Comparison of ENCODE assay signal across 8 cellular contexts in the genomic region with DNA sequence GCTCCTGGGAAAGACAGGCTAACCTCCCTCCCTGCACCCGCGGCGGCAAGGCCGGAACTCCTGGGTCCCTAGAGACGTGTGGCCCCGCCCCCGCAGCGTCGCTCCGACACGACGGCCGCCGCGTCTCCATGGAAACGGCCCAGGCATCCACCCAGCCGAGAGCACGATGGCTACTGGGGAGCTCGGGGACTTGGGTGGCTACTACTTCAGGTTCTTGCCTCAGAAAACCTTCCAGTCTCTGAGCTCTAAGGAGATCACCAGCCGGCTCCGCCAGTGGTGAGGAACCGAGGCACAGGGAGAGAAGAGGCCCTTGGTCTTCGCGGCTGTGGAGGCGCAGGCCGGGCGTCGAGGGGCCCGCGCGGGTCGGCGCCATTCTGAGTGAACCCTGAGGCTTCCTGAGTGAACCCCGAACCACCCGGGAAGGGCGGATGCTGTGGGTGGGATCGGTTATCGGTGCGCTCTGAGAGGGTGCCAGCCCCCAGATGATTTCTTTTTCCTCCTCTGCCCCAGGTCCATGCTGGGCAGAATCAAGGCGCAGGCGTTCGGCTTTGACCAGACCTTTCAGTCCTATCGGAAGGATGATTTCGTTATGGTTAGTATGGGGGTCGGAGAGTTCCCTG. TPM values are rescaled to one million over a fixed set of nuclear protein-coding genes. Genes with fewer than 3 reads are reported as not detected.
DNase-seq lines count a peak whose midpoint lies in the region; ATAC-seq, FAIRE-seq and TF ChIP-seq lines count a peak whose summit lies in the region.

A gene (plus strand): TSS at position 133 of the 620 bp plus-strand sequence. CDS start 34 bp downstream, at position 167.

- no peaks in the 10 kb centered on the region for H4K20me1 ChIP-seq in astrocyte (ENCODE audit: insufficient read depth, low read length)

- H3K4me3 ChIP-seq in astrocyte (ENCODE audit: insufficient read depth, low read depth, low read length), result peak within 1 kb of the TSS; percentile 80

- H3K27me3 Mint-ChIP-seq in astrocyte (ENCODE audit: low read depth, unreplicated experiment), result peaks cover 5% of the 10 kb centered on the region

- H3K36me3 ChIP-seq in astrocyte (ENCODE audit: insufficient read depth, low read length), result no peaks in the 10 kb centered on the region

- no peaks in the 10 kb centered on the region for H3K79me2 ChIP-seq in astrocyte (ENCODE audit: insufficient read depth, low read length)

- no peak within 1 kb of the TSS for H3K27ac Mint-ChIP-seq in astrocyte (ENCODE audit: unreplicated experiment)

- peak within 1 kb of the TSS; percentile 73 for H3K4me3 Mint-ChIP-seq in astrocyte (ENCODE audit: unreplicated experiment)

- DNase-seq in Daoy (ENCODE audit: low read depth), result peak; percentile 72
- DNase-seq in HS-5 (ENCODE audit: low read depth), result peak; percentile 85
- peak; percentile 52 for DNase-seq in astrocyte (ENCODE audit: low read depth)
- DNase-seq in hepatic stellate cell (ENCODE audit: low spot score), result peak; percentile 91
- peak; percentile 97 for DNase-seq in posterior vena cava (ENCODE audit: low spot score)

- peak within 1 kb of the TSS; percentile 98 for H2AFZ ChIP-seq in astrocyte (ENCODE audit: low read depth, low read length)

- ATAC-seq in SK-N-SH treated with all-trans-retinoic acid at 6 μM for 48 hours (peak; percentile 87), HG02678 (IDR thresholded peaks at IDR 0.05; ENCODE audit: unreplicated experiment) (no peak), HG02588 (IDR thresholded peaks at IDR 0.05; ENCODE audit: unreplicated experiment) (no peak)

- no peaks in the 10 kb centered on the region for H3K36me3 Mint-ChIP-seq in astrocyte (ENCODE audit: low read depth, unreplicated experiment)

- H3K9me3 Mint-ChIP-seq in astrocyte (ENCODE audit: unreplicated experiment), result no peaks in the 10 kb centered on the region

- H3K27me3 ChIP-seq in astrocyte (ENCODE audit: insufficient read depth, low read length), result no peaks in the 10 kb centered on the region

- peak within 1 kb of the TSS; percentile 61 for H3K27ac ChIP-seq in astrocyte (ENCODE audit: low read depth, low read length)

- FAIRE-seq in astrocyte (lab: Jason Lieb, UNC), result peak; percentile 32

- peaks cover 5% of the 10 kb centered on the region for H3K4me1 ChIP-seq in astrocyte (ENCODE audit: insufficient read depth, low read length)

- intact Hi-C loops in posterior vena cava (cut with DNase I), result no loop called here

- H3K9me3 ChIP-seq in astrocyte (ENCODE audit: insufficient read depth, low read depth, low read length), result no peaks in the 10 kb centered on the region

- TF ChIP-seq CTCF in astrocyte (IDR thresholded peaks at IDR 0.05; ENCODE audit: insufficient read depth, low read depth, low read length), result no peak

- no peaks in the 10 kb centered on the region for H3K4me1 Mint-ChIP-seq in astrocyte (ENCODE audit: low read depth, unreplicated experiment)

- peak within 1 kb of the TSS; percentile 98 for H3K4me2 ChIP-seq in astrocyte (ENCODE audit: low read length)

- H3K9ac ChIP-seq in astrocyte (ENCODE audit: low read length), result peak within 1 kb of the TSS; percentile 85

TF ChIP-seq in SK-N-SH treated with all-trans-retinoic acid at 6 μM for 48 hours, 23 proteins besides CTCF, POLR2A, EP300 and RAD21:
- TF ChIP-seq, protein P1, sequence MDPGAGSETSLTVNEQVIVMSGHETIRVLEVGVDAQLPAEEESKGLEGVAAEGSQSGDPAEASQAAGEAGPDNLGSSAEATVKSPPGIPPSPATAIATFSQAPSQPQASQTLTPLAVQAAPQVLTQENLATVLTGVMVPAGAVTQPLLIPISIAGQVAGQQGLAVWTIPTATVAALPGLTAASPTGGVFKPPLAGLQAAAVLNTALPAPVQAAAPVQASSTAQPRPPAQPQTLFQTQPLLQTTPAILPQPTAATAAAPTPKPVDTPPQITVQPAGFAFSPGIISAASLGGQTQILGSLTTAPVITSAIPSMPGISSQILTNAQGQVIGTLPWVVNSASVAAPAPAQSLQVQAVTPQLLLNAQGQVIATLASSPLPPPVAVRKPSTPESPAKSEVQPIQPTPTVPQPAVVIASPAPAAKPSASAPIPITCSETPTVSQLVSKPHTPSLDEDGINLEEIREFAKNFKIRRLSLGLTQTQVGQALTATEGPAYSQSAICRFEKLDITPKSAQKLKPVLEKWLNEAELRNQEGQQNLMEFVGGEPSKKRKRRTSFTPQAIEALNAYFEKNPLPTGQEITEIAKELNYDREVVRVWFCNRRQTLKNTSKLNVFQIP (CRISPR knock-in tag; IDR thresholded peaks at IDR 0.05; ENCODE audit: borderline replicate concordance, low read depth), result no peak
- TF ChIP-seq SNAI2 (CRISPR knock-in tag; IDR thresholded peaks at IDR 0.05), result no peak
- TF ChIP-seq ZFP30 (CRISPR knock-in tag; IDR thresholded peaks at IDR 0.05), result no peak
- TF ChIP-seq ZFP3 (CRISPR knock-in tag; IDR thresholded peaks at IDR 0.05), result no peak
- no peak for TF ChIP-seq OSR1 (CRISPR knock-in tag; IDR thresholded peaks at IDR 0.05)
- TF ChIP-seq, protein P2, sequence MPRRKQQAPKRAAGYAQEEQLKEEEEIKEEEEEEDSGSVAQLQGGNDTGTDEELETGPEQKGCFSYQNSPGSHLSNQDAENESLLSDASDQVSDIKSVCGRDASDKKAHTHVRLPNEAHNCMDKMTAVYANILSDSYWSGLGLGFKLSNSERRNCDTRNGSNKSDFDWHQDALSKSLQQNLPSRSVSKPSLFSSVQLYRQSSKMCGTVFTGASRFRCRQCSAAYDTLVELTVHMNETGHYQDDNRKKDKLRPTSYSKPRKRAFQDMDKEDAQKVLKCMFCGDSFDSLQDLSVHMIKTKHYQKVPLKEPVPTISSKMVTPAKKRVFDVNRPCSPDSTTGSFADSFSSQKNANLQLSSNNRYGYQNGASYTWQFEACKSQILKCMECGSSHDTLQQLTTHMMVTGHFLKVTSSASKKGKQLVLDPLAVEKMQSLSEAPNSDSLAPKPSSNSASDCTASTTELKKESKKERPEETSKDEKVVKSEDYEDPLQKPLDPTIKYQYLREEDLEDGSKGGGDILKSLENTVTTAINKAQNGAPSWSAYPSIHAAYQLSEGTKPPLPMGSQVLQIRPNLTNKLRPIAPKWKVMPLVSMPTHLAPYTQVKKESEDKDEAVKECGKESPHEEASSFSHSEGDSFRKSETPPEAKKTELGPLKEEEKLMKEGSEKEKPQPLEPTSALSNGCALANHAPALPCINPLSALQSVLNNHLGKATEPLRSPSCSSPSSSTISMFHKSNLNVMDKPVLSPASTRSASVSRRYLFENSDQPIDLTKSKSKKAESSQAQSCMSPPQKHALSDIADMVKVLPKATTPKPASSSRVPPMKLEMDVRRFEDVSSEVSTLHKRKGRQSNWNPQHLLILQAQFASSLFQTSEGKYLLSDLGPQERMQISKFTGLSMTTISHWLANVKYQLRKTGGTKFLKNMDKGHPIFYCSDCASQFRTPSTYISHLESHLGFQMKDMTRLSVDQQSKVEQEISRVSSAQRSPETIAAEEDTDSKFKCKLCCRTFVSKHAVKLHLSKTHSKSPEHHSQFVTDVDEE (CRISPR knock-in tag; IDR thresholded peaks at IDR 0.05), result no peak
- TF ChIP-seq CSDC2 (CRISPR knock-in tag; IDR thresholded peaks at IDR 0.05), result no peak
- TF ChIP-seq ISL1 (CRISPR knock-in tag; IDR thresholded peaks at IDR 0.05), result no peak
- no peak for TF ChIP-seq TOX (CRISPR knock-in tag; IDR thresholded peaks at IDR 0.05; ENCODE audit: borderline replicate concordance)
- no peak for TF ChIP-seq ZNF70 (CRISPR knock-in tag; IDR thresholded peaks at IDR 0.05)
- TF ChIP-seq PPARA (CRISPR knock-in tag; IDR thresholded peaks at IDR 0.05; ENCODE audit: borderline replicate concordance), result no peak
- TF ChIP-seq GLIS3 (CRISPR knock-in tag; IDR thresholded peaks at IDR 0.05), result no peak

RNA-seq across cellular contexts. Expression of the gene that starts here (rescaled TPM):
- 1.9 and 4.1 TPM in 2 replicates for total RNA-seq in Daoy (2014; rRNA removed; shearing (Covaris generic))
- total RNA-seq in astrocyte, result 0.64 and 0.65 TPM in 2 replicates
- total RNA-seq in posterior vena cava, result 1 to 10 TPM; 5.6 to 6.9 TPM

Comparison
In these comparisons a context has a peak if more than half of its experiments do, and no peak if none do; other contexts are left out.
1. Peak in DNase-seq, H3K4me3 ChIP-seq, H3K27ac ChIP-seq, H3K9ac ChIP-seq and H3K4me2 ChIP-seq in astrocyte; RNA of the gene not detected or under 1 TPM.